In genomic region chr16:30574678-30575077, GRCh38 we compare ENCODE assay signal across 1 cellular context.
TF ChIP-seq lines count a peak whose summit lies in the region.

No MANE protein-coding gene starts in this region.

TF ChIP-seq in HepG2, 621 proteins besides CTCF, POLR2A, EP300 and RAD21:
- no peak for TF ChIP-seq ARHGAP35 (CRISPR knock-in tag; IDR thresholded peaks at IDR 0.05; ENCODE audit: borderline replicate concordance)
- TF ChIP-seq ZNF180 (CRISPR knock-in tag; IDR thresholded peaks at IDR 0.05; ENCODE audit: borderline replicate concordance, low read depth): no peak
- no peak for TF ChIP-seq ZNF432 (CRISPR knock-in tag; IDR thresholded peaks at IDR 0.05; ENCODE audit: borderline replicate concordance)
- no peak for TF ChIP-seq KLF6 (CRISPR knock-in tag; IDR thresholded peaks at IDR 0.05)
- TF ChIP-seq EHMT2 (IDR thresholded peaks at IDR 0.05; ENCODE audit: borderline replicate concordance, low read depth, low read length): no peak
- TF ChIP-seq HNF4A (CRISPR knock-in tag; IDR thresholded peaks at IDR 0.05): no peak
- TF ChIP-seq ZBTB43 (CRISPR knock-in tag; conservative IDR thresholded peaks at IDR 0.05): no peak
- no peak for TF ChIP-seq ZNF407 (CRISPR knock-in tag; IDR thresholded peaks at IDR 0.05; ENCODE audit: not compliant biosample characterization)
- no peak for TF ChIP-seq ARNTL (CRISPR knock-in tag; IDR thresholded peaks at IDR 0.05)
- no peak for TF ChIP-seq ZNF256 (CRISPR knock-in tag; conservative IDR thresholded peaks at IDR 0.05)
- no peak for TF ChIP-seq ZNF414 (CRISPR knock-in tag; IDR thresholded peaks at IDR 0.05)
- no peak for TF ChIP-seq ZNF652 (CRISPR knock-in tag; IDR thresholded peaks at IDR 0.05; ENCODE audit: borderline replicate concordance, low read depth)
- no peak for TF ChIP-seq TBL1XR1 (IDR thresholded peaks at IDR 0.05; ENCODE audit: borderline replicate concordance, low read length, partially characterized antibody)
- no peak for TF ChIP-seq TBX3 (IDR thresholded peaks at IDR 0.05; ENCODE audit: borderline replicate concordance)
- no peak for TF ChIP-seq POLR2AphosphoS2 (IDR thresholded peaks at IDR 0.05; ENCODE audit: low read depth, low read length)
- no peak for TF ChIP-seq E2F5 (CRISPR knock-in tag; conservative IDR thresholded peaks at IDR 0.05)
- TF ChIP-seq ZNF33B (CRISPR knock-in tag; IDR thresholded peaks at IDR 0.05): no peak
- TF ChIP-seq CC2D1A (CRISPR knock-in tag; IDR thresholded peaks at IDR 0.05): no peak
